Comparison of ENCODE assay signal across 28 cellular contexts in the genomic region with DNA sequence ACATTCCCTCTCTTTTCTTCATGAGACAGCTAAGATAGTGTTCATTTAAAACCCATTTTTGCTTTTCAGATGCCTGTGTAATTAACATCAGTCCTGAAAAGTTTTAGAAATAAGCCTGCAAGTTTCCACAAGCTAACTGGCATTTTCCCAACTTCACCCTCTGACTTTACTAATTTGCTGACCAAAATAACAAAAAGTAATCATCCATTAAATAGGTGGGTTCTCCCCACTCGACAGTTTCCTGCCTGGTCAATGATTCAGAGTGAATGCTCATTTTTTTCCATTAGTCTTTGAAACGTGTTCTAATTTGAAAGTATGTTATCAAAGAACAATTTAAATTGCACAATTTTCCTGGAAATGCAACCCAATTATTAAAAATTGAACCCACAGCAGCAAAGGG. TPM values are rescaled to one million over a fixed set of nuclear protein-coding genes. Genes with fewer than 3 reads are reported as not detected.
DNase-seq lines count a peak whose midpoint lies in the region; ATAC-seq and TF ChIP-seq lines count a peak whose summit lies in the region.
"Had no signal": no experiment of that assay in that cellular context is flagged by ENCODE, and none has a peak within 500 bp of the region (broad histone marks: within the 10 kb centered on the region; RNA-seq: fewer than 3 reads in every experiment).

No MANE protein-coding gene starts in this region.

- no peaks in the 10 kb centered on the region for H3K27me3 Mint-ChIP-seq in activated CD4-positive, alpha-beta memory T cell treated with anti-CD3 and anti-CD28 coated beads for 36 hours
- no peaks in the 10 kb centered on the region for H3K27me3 Mint-ChIP-seq in activated CD4-positive, alpha-beta memory T cell treated with anti-CD3 and anti-CD28 coated beads, Interleukin-2, amount 10 ng/mL, durations not matched to agents 7 days and 5 days
- no peaks in the 10 kb centered on the region for H3K27me3 Mint-ChIP-seq in CD8-positive, alpha-beta T cell (ENCODE audit: low read depth)
- H3K27me3 Mint-ChIP-seq: stimulated activated memory B cell treated with anti-CD40 and anti-IgM and Interleukin-4, amounts not matched to agents 10 μg/mL and 1 μg/mL and 100 μg/mL, for 72 hours had no signal

- H3K36me3 ChIP-seq in CD8-positive, alpha-beta T cell (ENCODE audit: insufficient read depth, low read length): no peaks in the 10 kb centered on the region
- H3K36me3 ChIP-seq in OCI-LY7 (ENCODE audit: insufficient read depth, low read length): no peaks in the 10 kb centered on the region
- H3K36me3 ChIP-seq: BE2C, cardiac muscle cell, HAP-1, left ventricle myocardium inferior, uterus had no signal

- peaks cover 3% of the 10 kb centered on the region for H3K36me3 Mint-ChIP-seq in activated CD4-positive, alpha-beta memory T cell treated with anti-CD3 and anti-CD28 coated beads for 36 hours
- no peaks in the 10 kb centered on the region for H3K36me3 Mint-ChIP-seq in activated CD4-positive, alpha-beta memory T cell treated with anti-CD3 and anti-CD28 coated beads, Interleukin-2, amount 10 ng/mL, durations not matched to agents 7 days and 5 days (ENCODE audit: low read depth)
- peaks cover 17% of the 10 kb centered on the region for H3K36me3 Mint-ChIP-seq in CD8-positive, alpha-beta T cell
- H3K36me3 Mint-ChIP-seq: stimulated activated memory B cell treated with anti-CD40 and anti-IgM and Interleukin-4, amounts not matched to agents 10 μg/mL and 1 μg/mL and 100 μg/mL, for 72 hours; WTC11 had no signal

- H3K4me3 Mint-ChIP-seq in activated CD4-positive, alpha-beta memory T cell treated with anti-CD3 and anti-CD28 coated beads for 36 hours: peak overlapping the region; percentile 2
- H3K4me3 Mint-ChIP-seq in activated CD4-positive, alpha-beta memory T cell treated with anti-CD3 and anti-CD28 coated beads, Interleukin-2, amount 10 ng/mL, durations not matched to agents 7 days and 5 days: no peak overlapping the region
- H3K4me3 Mint-ChIP-seq in CD8-positive, alpha-beta T cell: peak overlapping the region; percentile 27
- H3K4me3 Mint-ChIP-seq: stimulated activated memory B cell treated with anti-CD40 and anti-IgM and Interleukin-4, amounts not matched to agents 10 μg/mL and 1 μg/mL and 100 μg/mL, for 72 hours; WTC11 had no signal

- intact Hi-C loops in activated CD4-positive, alpha-beta memory T cell treated with anti-CD3 and anti-CD28 coated beads for 36 hours (cut with micrococcal nuclease): loop anchor here (10.0 kb wide), 2 partner anchors 382 to 872 kb away; partner anchors contain the start of gene ARID2
- intact Hi-C loops in CD8-positive, alpha-beta T cell (cut with DNase I, micrococcal nuclease): loop anchor here in 1 of 2 experiments (1.0 kb wide), 1 partner anchor 8 kb away; no protein-coding TSS in a partner anchor
- intact Hi-C loops in OCI-LY7 (cut with micrococcal nuclease; ENCODE audit: unreplicated experiment): no loop called here

- peaks cover 94% of the 10 kb centered on the region for H3K4me1 ChIP-seq in CD8-positive, alpha-beta T cell (ENCODE audit: insufficient read depth, low read length)
- H3K4me1 ChIP-seq in OCI-LY7 (ENCODE audit: insufficient read depth, low read length, poor library complexity, severe bottlenecking) (peaks cover 42% of the 10 kb centered on the region), foreskin keratinocyte (no peaks in the 10 kb centered on the region)
- H3K4me1 ChIP-seq: BE2C, HAP-1, left ventricle myocardium inferior, testis, uterus had no signal

- DNase-seq in activated CD4-positive, alpha-beta memory T cell treated with anti-CD3 and anti-CD28 coated beads for 36 hours: no peak
- DNase-seq in activated CD4-positive, alpha-beta memory T cell treated with anti-CD3 and anti-CD28 coated beads, Interleukin-2, amount 10 ng/mL, durations not matched to agents 7 days and 5 days: no peak
- no peak for DNase-seq in CD8-positive, alpha-beta T cell
- DNase-seq in OCI-LY7 (ENCODE audit: low spot score) (no peak), foreskin keratinocyte (peak; percentile 19 to 41), SKM-1 (lab: John Stamatoyannopoulos, UW; ENCODE audit: unreplicated experiment) (no peak)
- DNase-seq: activated effector memory CD4-positive, alpha-beta T cell treated with Interleukin-2 at 50 U/mL for 16 hours; anterior cingulate cortex; BE2C; Calu3; EL; left ventricle myocardium inferior; NCI-H1092; NCI-H2029; NCI-H2227 treated with DMSO at 0.1 percent for 48 hours; NCI-H748 treated with DMSO at 0.1 percent for 48 hours; SK-N-SH; small intestine; stimulated activated CD4-positive, alpha-beta T cell treated with anti-CD3 and anti-CD28 coated beads, Interleukin-1b, Interleukin-23, amount 100 ng/mL, for 48 hours; testis; uterus had no signal

- H3K9me2 ChIP-seq in OCI-LY7 (ENCODE audit: insufficient read depth, low read length): no peaks in the 10 kb centered on the region; the same call in 1 of the 2 replicates
- H3K9me2 ChIP-seq: SK-N-SH had no signal

- BruUV-seq in OCI-LY7 (replicated peaks; lab: Mats Ljungman, UMichigan): no TSS peak

- POLR2A ChIA-PET in activated CD4-positive, alpha-beta memory T cell treated with anti-CD3 and anti-CD28 coated beads for 36 hours (lab: Charles Lee): no interaction called here
- POLR2A ChIA-PET in activated CD4-positive, alpha-beta memory T cell treated with anti-CD3 and anti-CD28 coated beads, Interleukin-2, amount 10 ng/mL, durations not matched to agents 7 days and 5 days (lab: Charles Lee): interaction anchor here (1.2 kb wide), 1 partner anchor 23 kb away, joined by 3 read pairs; no protein-coding TSS in a partner anchor
- POLR2A ChIA-PET in CD8-positive, alpha-beta T cell (lab: Charles Lee): interaction anchor here (1.5 to 2.0 kb wide), 2 partner anchors 9 to 10 kb away, joined by 6 to 8 read pairs; no protein-coding TSS in a partner anchor
- POLR2A ChIA-PET in OCI-LY7 (lab: Charles Lee): interaction anchor here (1.6 kb wide), 1 partner anchor 9 kb away, joined by 4 read pairs; no protein-coding TSS in a partner anchor

- peak overlapping the region; percentile 5 for H3K27ac ChIP-seq in CD8-positive, alpha-beta T cell (ENCODE audit: low read depth, low read length)
- no peak overlapping the region for H3K27ac ChIP-seq in OCI-LY7 (ENCODE audit: low read depth, low read length, poor library complexity, severe bottlenecking)
- H3K27ac ChIP-seq in foreskin keratinocyte: no peak overlapping the region
- H3K27ac ChIP-seq: cardiac muscle cell, left ventricle myocardium inferior, testis, uterus had no signal

- no peak for ATAC-seq in CD8-positive, alpha-beta T cell
- no peak for ATAC-seq in foreskin keratinocyte
- no peak for ATAC-seq in HG03175 (IDR thresholded peaks at IDR 0.05; ENCODE audit: unreplicated experiment)
- ATAC-seq in HG02610 (IDR thresholded peaks at IDR 0.05; ENCODE audit: unreplicated experiment): no peak
- ATAC-seq: stimulated activated memory B cell treated with anti-CD40 and anti-IgM and Interleukin-4, amounts not matched to agents 10 μg/mL and 1 μg/mL and 100 μg/mL, for 72 hours; WTC11 had no signal

- H3K9me3 ChIP-seq in CD8-positive, alpha-beta T cell (ENCODE audit: low read length): no peaks in the 10 kb centered on the region
- H3K9me3 ChIP-seq in OCI-LY7 (ENCODE audit: low read length): no peaks in the 10 kb centered on the region
- H3K9me3 ChIP-seq: BE2C, HAP-1, left ventricle myocardium inferior, SK-N-SH, testis, uterus had no signal

- TF ChIP-seq CTCF in CD8-positive, alpha-beta T cell (IDR thresholded peaks at IDR 0.05): no peak
- no peak for TF ChIP-seq CTCF in OCI-LY7 (conservative IDR thresholded peaks at IDR 0.05; ENCODE audit: low read length)
- no peak for TF ChIP-seq CTCF in foreskin keratinocyte (conservative IDR thresholded peaks at IDR 0.05)

- peak overlapping the region; percentile 86 for H3K27ac Mint-ChIP-seq in activated CD4-positive, alpha-beta memory T cell treated with anti-CD3 and anti-CD28 coated beads for 36 hours
- no peak overlapping the region for H3K27ac Mint-ChIP-seq in activated CD4-positive, alpha-beta memory T cell treated with anti-CD3 and anti-CD28 coated beads, Interleukin-2, amount 10 ng/mL, durations not matched to agents 7 days and 5 days
- peak overlapping the region; percentile 68 for H3K27ac Mint-ChIP-seq in CD8-positive, alpha-beta T cell
- H3K27ac Mint-ChIP-seq: stimulated activated memory B cell treated with anti-CD40 and anti-IgM and Interleukin-4, amounts not matched to agents 10 μg/mL and 1 μg/mL and 100 μg/mL, for 72 hours; WTC11 had no signal

- peaks cover 82% of the 10 kb centered on the region for H3K4me1 Mint-ChIP-seq in activated CD4-positive, alpha-beta memory T cell treated with anti-CD3 and anti-CD28 coated beads for 36 hours (ENCODE audit: low read depth)
- H3K4me1 Mint-ChIP-seq in activated CD4-positive, alpha-beta memory T cell treated with anti-CD3 and anti-CD28 coated beads, Interleukin-2, amount 10 ng/mL, durations not matched to agents 7 days and 5 days: peaks cover 52% of the 10 kb centered on the region
- peaks cover 92% of the 10 kb centered on the region for H3K4me1 Mint-ChIP-seq in CD8-positive, alpha-beta T cell (ENCODE audit: low read depth)

- no peaks in the 10 kb centered on the region for H3K9me3 Mint-ChIP-seq in activated CD4-positive, alpha-beta memory T cell treated with anti-CD3 and anti-CD28 coated beads for 36 hours
- H3K9me3 Mint-ChIP-seq in activated CD4-positive, alpha-beta memory T cell treated with anti-CD3 and anti-CD28 coated beads, Interleukin-2, amount 10 ng/mL, durations not matched to agents 7 days and 5 days: no peaks in the 10 kb centered on the region
- no peaks in the 10 kb centered on the region for H3K9me3 Mint-ChIP-seq in CD8-positive, alpha-beta T cell
- H3K9me3 Mint-ChIP-seq: stimulated activated memory B cell treated with anti-CD40 and anti-IgM and Interleukin-4, amounts not matched to agents 10 μg/mL and 1 μg/mL and 100 μg/mL, for 72 hours; WTC11 had no signal

- H3K4me3 ChIP-seq in CD8-positive, alpha-beta T cell (ENCODE audit: low read depth, low read length): no peak overlapping the region
- H3K4me3 ChIP-seq in OCI-LY7 (ENCODE audit: low read depth, low read length, poor library complexity, severe bottlenecking): no peak overlapping the region
- H3K4me3 ChIP-seq: cardiac muscle cell, HAP-1, left ventricle myocardium inferior, testis, uterus had no signal

- CTCF ChIA-PET in activated CD4-positive, alpha-beta memory T cell treated with anti-CD3 and anti-CD28 coated beads for 36 hours (lab: Charles Lee): interaction anchor here (1.2 kb wide), 1 partner anchor 96 kb away, joined by 3 read pairs; no protein-coding TSS in a partner anchor
- CTCF ChIA-PET in activated CD4-positive, alpha-beta memory T cell treated with anti-CD3 and anti-CD28 coated beads, Interleukin-2, amount 10 ng/mL, durations not matched to agents 7 days and 5 days (lab: Charles Lee): interaction anchor here (0.8 to 1.6 kb wide), 2 partner anchors 23 to 77 kb away, joined by 3 read pairs; no protein-coding TSS in a partner anchor
- CTCF ChIA-PET in CD8-positive, alpha-beta T cell (lab: Charles Lee): interaction anchor here (0.7 to 1.9 kb wide), 4 partner anchors 8 to 77 kb away, joined by 3 to 5 read pairs (median 4); no protein-coding TSS in a partner anchor
- CTCF ChIA-PET in OCI-LY7 (lab: Charles Lee; ENCODE audit: unreplicated experiment): no interaction called here

- no peaks in the 10 kb centered on the region for H4K20me1 ChIP-seq in OCI-LY7 (ENCODE audit: insufficient read depth, low read length)

- peak overlapping the region; percentile 2; the same call in 1 of the 2 replicates for H3K4me2 ChIP-seq in OCI-LY7 (ENCODE audit: low read length)
- H3K4me2 ChIP-seq: SK-N-SH had no signal

- no peaks in the 10 kb centered on the region for H3K79me2 ChIP-seq in OCI-LY7 (ENCODE audit: insufficient read depth, low read depth, low read length)

- no peaks in the 10 kb centered on the region for H3K27me3 ChIP-seq in CD8-positive, alpha-beta T cell (ENCODE audit: insufficient read depth, low read length)
- peaks cover 18% of the 10 kb centered on the region for H3K27me3 ChIP-seq in foreskin keratinocyte
- H3K27me3 ChIP-seq: BE2C, cardiac muscle cell, testis, uterus had no signal

- H2AFZ ChIP-seq in OCI-LY7 (ENCODE audit: low read length): peak overlapping the region; percentile 24; the same call in 1 of the 2 replicates

RNA-seq across cellular contexts. Expression of gene NELL2, which starts 23.6 kb away (rescaled TPM):
- 10 to 100 TPM; 40.5 to 43.5 TPM for total RNA-seq in activated CD4-positive, alpha-beta memory T cell treated with anti-CD3 and anti-CD28 coated beads for 36 hours
- total RNA-seq in activated CD4-positive, alpha-beta memory T cell treated with anti-CD3 and anti-CD28 coated beads, Interleukin-2, amount 10 ng/mL, durations not matched to agents 7 days and 5 days: 10 to 100 TPM; 10.1 to 10.5 TPM
- total RNA-seq in CD8-positive, alpha-beta T cell: 100 to 1,000 TPM; 384 to 390 TPM
- 1.8 and 11.1 TPM in 2 replicates for total RNA-seq in OCI-LY7 (2014; rRNA removed; shearing (Covaris generic))
- total RNA-seq in OCI-LY7 (2022) (0.85 and 0.95 TPM in 2 replicates), foreskin keratinocyte (0.07 TPM in 1 of 2 replicates, not detected in the other)
- polyA plus RNA-seq in foreskin keratinocyte: not detected in 2 replicates
- total RNA-seq: Calu3, osteoblast had no signal

Comparison
In these comparisons a context has a peak if more than half of its experiments do, and no peak if none do; other contexts are left out.
1. DNase-seq: peak in foreskin keratinocyte (2 of 2); none in activated CD4-positive, alpha-beta memory T cell treated with anti-CD3 and anti-CD28 coated beads for 36 hours (single experiment), activated CD4-positive, alpha-beta memory T cell treated with anti-CD3 and anti-CD28 coated beads, Interleukin-2, amount 10 ng/mL, durations not matched to agents 7 days and 5 days (single experiment), CD8-positive, alpha-beta T cell (0 of 7), OCI-LY7 (single experiment) and SKM-1 (single experiment).
2. RNA of gene NELL2, which starts 23.6 kb away (total RNA-seq): 384 to 390 TPM in CD8-positive, alpha-beta T cell; 40.5 to 43.5 TPM in activated CD4-positive, alpha-beta memory T cell treated with anti-CD3 and anti-CD28 coated beads for 36 hours, 10.1 to 10.5 TPM in activated CD4-positive, alpha-beta memory T cell treated with anti-CD3 and anti-CD28 coated beads, Interleukin-2, amount 10 ng/mL, durations not matched to agents 7 days and 5 days, 0.85 to 11.1 TPM in OCI-LY7 and 0.07 TPM in foreskin keratinocyte; every median in the first group is over 4 times any median in the second.